Comparison of ENCODE assay signal across 8 cellular contexts in the genomic region with DNA sequence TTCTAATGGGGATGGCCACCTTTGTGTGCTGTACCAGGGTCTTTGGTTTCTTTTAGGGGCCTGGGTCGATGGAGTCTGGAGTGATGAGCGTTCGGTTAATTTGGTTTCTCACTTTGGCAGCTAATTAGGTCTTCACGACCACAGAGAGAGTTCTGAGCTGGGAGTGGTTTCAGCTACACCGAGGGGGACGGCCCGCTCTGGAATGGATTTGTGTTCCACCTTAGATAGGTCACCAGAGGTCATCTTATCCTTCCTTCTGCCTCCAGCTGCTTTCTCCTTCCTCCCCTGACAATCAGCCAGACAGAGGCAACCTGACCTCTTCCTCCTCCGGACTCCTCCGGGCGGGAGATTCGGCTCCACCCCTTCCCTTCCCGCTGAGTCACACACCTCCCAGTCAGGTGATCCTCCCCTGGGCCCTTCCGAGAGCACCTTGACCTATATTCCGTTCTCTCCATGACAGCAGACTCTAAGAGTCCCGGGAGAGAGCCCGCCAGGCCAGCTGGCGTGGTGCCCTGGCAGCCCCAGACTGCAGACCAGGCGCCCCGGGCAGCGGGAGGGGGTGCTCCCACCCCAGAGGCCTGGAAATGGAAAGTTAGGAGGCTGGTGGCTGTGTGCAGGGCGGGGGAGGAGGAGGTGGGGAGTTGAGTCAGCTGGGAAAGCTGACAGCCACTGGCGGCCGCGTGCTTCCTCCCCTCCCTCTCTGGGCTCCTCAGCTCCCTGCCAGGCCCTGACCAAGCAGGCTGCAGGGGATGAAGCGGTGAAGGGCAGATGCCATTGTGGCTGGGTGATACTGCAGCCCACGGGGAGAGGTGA. TPM values are rescaled to one million over a fixed set of nuclear protein-coding genes. Genes with fewer than 3 reads are reported as not detected.
DNase-seq lines count a peak whose midpoint lies in the region; ATAC-seq and TF ChIP-seq lines count a peak whose summit lies in the region.

No MANE protein-coding gene starts in this region.

- ATAC-seq in GM19324 (IDR thresholded peaks at IDR 0.05; ENCODE audit: low FRiP score, unreplicated experiment) (peak; percentile 51), HG03442 (IDR thresholded peaks at IDR 0.05; ENCODE audit: unreplicated experiment) (peak; percentile 45), lower lobe of right lung (peak; percentile 96 to 97)

- H3K27ac Mint-ChIP-seq in activated CD4-positive, alpha-beta memory T cell treated with anti-CD3 and anti-CD28 coated beads, Interleukin-2, amount 10 ng/mL, durations not matched to agents 7 days and 5 days = peak overlapping the region; percentile 86

- H3K27ac ChIP-seq in lower lobe of right lung = peak overlapping the region; percentile 91

- POLR2A ChIA-PET in activated CD4-positive, alpha-beta memory T cell treated with anti-CD3 and anti-CD28 coated beads, Interleukin-2, amount 10 ng/mL, durations not matched to agents 7 days and 5 days (lab: Charles Lee) = interaction anchor here (1.0 to 3.5 kb wide), 13 partner anchors 9 to 605 kb away, joined by 3 to 20 read pairs (median 4); partner anchors contain the start of genes CHD9 and FTO

- no peaks in the 10 kb centered on the region for H3K36me3 ChIP-seq in lower lobe of right lung

- no peaks in the 10 kb centered on the region for H3K9me3 Mint-ChIP-seq in activated CD4-positive, alpha-beta memory T cell treated with anti-CD3 and anti-CD28 coated beads, Interleukin-2, amount 10 ng/mL, durations not matched to agents 7 days and 5 days

- H3K4me1 Mint-ChIP-seq in activated CD4-positive, alpha-beta memory T cell treated with anti-CD3 and anti-CD28 coated beads, Interleukin-2, amount 10 ng/mL, durations not matched to agents 7 days and 5 days = peaks cover 33% of the 10 kb centered on the region

- H3K9me3 ChIP-seq in lower lobe of right lung = no peaks in the 10 kb centered on the region

- CTCF ChIA-PET in activated CD4-positive, alpha-beta memory T cell treated with anti-CD3 and anti-CD28 coated beads, Interleukin-2, amount 10 ng/mL, durations not matched to agents 7 days and 5 days (lab: Charles Lee) = interaction anchor here (0.9 to 2.0 kb wide), 4 partner anchors 30 to 108 kb away, joined by 3 to 15 read pairs (median 6); partner anchors contain the start of gene CHD9

- peak; percentile 96 for DNase-seq in Ammon's horn (ENCODE audit: low spot score)
- DNase-seq in NCI-H524 treated with DMSO at 0.1 percent for 48 hours (lab: John Stamatoyannopoulos, UW) = peak; percentile 75
- DNase-seq in activated CD4-positive, alpha-beta memory T cell treated with anti-CD3 and anti-CD28 coated beads, Interleukin-2, amount 10 ng/mL, durations not matched to agents 7 days and 5 days = peak; percentile 67
- DNase-seq in effector CD4-positive, alpha-beta T cell = peak; percentile 37
- peak; percentile 96 for DNase-seq in lower lobe of right lung
- DNase-seq in stimulated activated CD4-positive, alpha-beta T cell treated with anti-CD3 and anti-CD28 coated beads, TNF-alpha, amount 100 ng/mL, for 1 hour (ENCODE audit: low read depth in 3 of 3, low spot score in 1 of 3) = peak in 2 of 3 donors; percentile 12 to 20

- H3K4me1 ChIP-seq in lower lobe of right lung = peaks cover 74% of the 10 kb centered on the region

- H3K4me3 ChIP-seq in lower lobe of right lung = peak overlapping the region; percentile 50

- H3K27me3 ChIP-seq in lower lobe of right lung (ENCODE audit: low read depth) = no peaks in the 10 kb centered on the region

- no peak for TF ChIP-seq CTCF in lower lobe of right lung (IDR thresholded peaks at IDR 0.05)

- no peaks in the 10 kb centered on the region for H3K36me3 Mint-ChIP-seq in activated CD4-positive, alpha-beta memory T cell treated with anti-CD3 and anti-CD28 coated beads, Interleukin-2, amount 10 ng/mL, durations not matched to agents 7 days and 5 days (ENCODE audit: low read depth)

- intact Hi-C loops in lower lobe of right lung (cut with DNase I) = no loop called here

- H3K27me3 Mint-ChIP-seq in activated CD4-positive, alpha-beta memory T cell treated with anti-CD3 and anti-CD28 coated beads, Interleukin-2, amount 10 ng/mL, durations not matched to agents 7 days and 5 days = no peaks in the 10 kb centered on the region

- H3K4me3 Mint-ChIP-seq in activated CD4-positive, alpha-beta memory T cell treated with anti-CD3 and anti-CD28 coated beads, Interleukin-2, amount 10 ng/mL, durations not matched to agents 7 days and 5 days = peak overlapping the region; percentile 65

RNA-seq across cellular contexts. Expression of gene CHD9, which starts 44.7 kb away (rescaled TPM):
- total RNA-seq in activated CD4-positive, alpha-beta memory T cell treated with anti-CD3 and anti-CD28 coated beads, Interleukin-2, amount 10 ng/mL, durations not matched to agents 7 days and 5 days = 10 to 100 TPM; 21.6 to 23.8 TPM
- total RNA-seq in lower lobe of right lung = 73.1 TPM

RNA-seq across cellular contexts. Expression of gene CHD9NB, which starts 46.8 kb away (rescaled TPM):
- total RNA-seq in activated CD4-positive, alpha-beta memory T cell treated with anti-CD3 and anti-CD28 coated beads, Interleukin-2, amount 10 ng/mL, durations not matched to agents 7 days and 5 days = under 1 TPM; 0.28 to 0.33 TPM
- total RNA-seq in lower lobe of right lung = 12.4 TPM

Comparison
In these comparisons a context has a peak if more than half of its experiments do, and no peak if none do; other contexts are left out.
1. Peak in every context shown above with its lines: DNase-seq, ATAC-seq, H3K4me3 ChIP-seq and H3K27ac ChIP-seq.
2. DNase-seq: peak in every context shown above with its lines; median percentile 96 in Ammon's horn; 96 in lower lobe of right lung; 75 in NCI-H524 treated with DMSO at 0.1 percent for 48 hours; 67 in activated CD4-positive, alpha-beta memory T cell treated with anti-CD3 and anti-CD28 coated beads, Interleukin-2, amount 10 ng/mL, durations not matched to agents 7 days and 5 days; 37 in effector CD4-positive, alpha-beta T cell; 16 in stimulated activated CD4-positive, alpha-beta T cell treated with anti-CD3 and anti-CD28 coated beads, TNF-alpha, amount 100 ng/mL, for 1 hour.
3. ATAC-seq: peak in every context shown above with its lines; median percentile 96 in lower lobe of right lung; 51 in GM19324; 45 in HG03442.
4. RNA of gene CHD9NB, which starts 46.8 kb away (total RNA-seq): 12.4 TPM in lower lobe of right lung (single experiment); 0.28 to 0.33 TPM in activated CD4-positive, alpha-beta memory T cell treated with anti-CD3 and anti-CD28 coated beads, Interleukin-2, amount 10 ng/mL, durations not matched to agents 7 days and 5 days; every median in the first group is over 10 times any median in the second.